ENCODE assay signal across 8 cellular contexts in the genomic region with DNA sequence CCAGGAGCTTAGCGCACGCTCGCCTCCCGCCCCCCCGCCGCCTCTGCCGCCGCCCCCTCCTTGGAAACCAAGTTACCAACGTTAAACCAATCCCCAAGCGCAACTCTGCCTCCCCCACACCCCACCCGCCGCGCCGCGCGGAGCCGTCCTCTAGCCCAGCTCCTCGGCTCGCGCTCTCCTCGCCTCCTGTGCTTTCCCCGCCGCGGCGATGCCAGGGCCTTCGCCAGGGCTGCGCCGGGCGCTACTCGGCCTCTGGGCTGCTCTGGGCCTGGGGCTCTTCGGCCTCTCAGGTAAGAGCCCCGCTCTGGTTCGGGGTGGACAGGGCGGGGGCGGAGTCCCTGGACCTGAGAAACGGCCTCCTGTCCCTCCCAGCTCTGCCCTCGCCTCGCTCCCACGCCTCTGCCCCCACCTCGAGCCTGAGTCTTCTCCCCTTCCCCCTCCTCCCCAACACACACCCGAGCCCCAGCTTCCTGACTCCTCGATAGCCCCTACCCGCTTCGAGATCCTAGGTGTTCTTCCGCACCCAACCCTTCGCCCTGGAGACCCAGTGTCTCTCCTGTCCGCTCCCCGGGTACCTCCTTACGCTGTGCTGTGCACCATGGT. TPM values are rescaled to one million over a fixed set of nuclear protein-coding genes. Genes with fewer than 3 reads are reported as not detected.
DNase-seq lines count a peak whose midpoint lies in the region; ATAC-seq lines count a peak whose summit lies in the region.

A gene with protein sequence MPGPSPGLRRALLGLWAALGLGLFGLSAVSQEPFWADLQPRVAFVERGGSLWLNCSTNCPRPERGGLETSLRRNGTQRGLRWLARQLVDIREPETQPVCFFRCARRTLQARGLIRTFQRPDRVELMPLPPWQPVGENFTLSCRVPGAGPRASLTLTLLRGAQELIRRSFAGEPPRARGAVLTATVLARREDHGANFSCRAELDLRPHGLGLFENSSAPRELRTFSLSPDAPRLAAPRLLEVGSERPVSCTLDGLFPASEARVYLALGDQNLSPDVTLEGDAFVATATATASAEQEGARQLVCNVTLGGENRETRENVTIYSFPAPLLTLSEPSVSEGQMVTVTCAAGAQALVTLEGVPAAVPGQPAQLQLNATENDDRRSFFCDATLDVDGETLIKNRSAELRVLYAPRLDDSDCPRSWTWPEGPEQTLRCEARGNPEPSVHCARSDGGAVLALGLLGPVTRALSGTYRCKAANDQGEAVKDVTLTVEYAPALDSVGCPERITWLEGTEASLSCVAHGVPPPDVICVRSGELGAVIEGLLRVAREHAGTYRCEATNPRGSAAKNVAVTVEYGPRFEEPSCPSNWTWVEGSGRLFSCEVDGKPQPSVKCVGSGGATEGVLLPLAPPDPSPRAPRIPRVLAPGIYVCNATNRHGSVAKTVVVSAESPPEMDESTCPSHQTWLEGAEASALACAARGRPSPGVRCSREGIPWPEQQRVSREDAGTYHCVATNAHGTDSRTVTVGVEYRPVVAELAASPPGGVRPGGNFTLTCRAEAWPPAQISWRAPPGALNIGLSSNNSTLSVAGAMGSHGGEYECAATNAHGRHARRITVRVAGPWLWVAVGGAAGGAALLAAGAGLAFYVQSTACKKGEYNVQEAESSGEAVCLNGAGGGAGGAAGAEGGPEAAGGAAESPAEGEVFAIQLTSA (plus strand): TSS at position 117 of the 603 bp plus-strand sequence. CDS start 92 bp downstream, at position 209.

- no peaks in the 10 kb centered on the region for H3K9me3 ChIP-seq in T-helper 17 cell (ENCODE audit: control insufficient read depth, low read length, poor library complexity, severe bottlenecking)

- H3K9me3 Mint-ChIP-seq in dendritic cell treated with granulocyte-macrophage colony-stimulating factor and Interleukin-4, amounts not matched to agents 40 ng/mL and 50 ng/mL, for 4 days = no peaks in the 10 kb centered on the region

- peak; percentile 54 for DNase-seq in stimulated activated CD4-positive, alpha-beta T cell treated with anti-CD3 and anti-CD28 coated beads, Interleukin-12 subunit alpha, Interleukin-12 subunit beta, amount 100 ng/mL, for 4 hours
- no peak for DNase-seq in stimulated activated CD4-positive, alpha-beta T cell treated with anti-CD3 and anti-CD28 coated beads, Interleukin-2, amount 100 ng/mL, for 48 hours
- no peak for DNase-seq in T-helper 17 cell
- DNase-seq in occipital lobe (lab: John Stamatoyannopoulos, UW) = peak; percentile 54

- peaks cover 10% of the 10 kb centered on the region for H3K36me3 Mint-ChIP-seq in T-helper 17 cell (ENCODE audit: low read depth)
- peaks cover 35% of the 10 kb centered on the region for H3K36me3 Mint-ChIP-seq in dendritic cell treated with granulocyte-macrophage colony-stimulating factor and Interleukin-4, amounts not matched to agents 40 ng/mL and 50 ng/mL, for 4 days (ENCODE audit: low read depth)

- intact Hi-C loops in dendritic cell treated with granulocyte-macrophage colony-stimulating factor and Interleukin-4, amounts not matched to agents 40 ng/mL and 50 ng/mL, for 4 days (cut with micrococcal nuclease) = loop anchor here (5.0 kb wide), 1 partner anchor 42 kb away; a partner anchor contains a TSS

- peak within 1 kb of the TSS; percentile 91 for H3K27ac Mint-ChIP-seq in T-helper 17 cell
- H3K27ac Mint-ChIP-seq in dendritic cell treated with granulocyte-macrophage colony-stimulating factor and Interleukin-4, amounts not matched to agents 40 ng/mL and 50 ng/mL, for 4 days = peak within 1 kb of the TSS; percentile 67

- H3K4me1 Mint-ChIP-seq in T-helper 17 cell = peaks cover 55% of the 10 kb centered on the region
- H3K4me1 Mint-ChIP-seq in dendritic cell treated with granulocyte-macrophage colony-stimulating factor and Interleukin-4, amounts not matched to agents 40 ng/mL and 50 ng/mL, for 4 days (ENCODE audit: low read depth) = peaks cover 97% of the 10 kb centered on the region

- peak within 1 kb of the TSS; percentile 90 for H3K4me3 Mint-ChIP-seq in T-helper 17 cell
- H3K4me3 Mint-ChIP-seq in dendritic cell treated with granulocyte-macrophage colony-stimulating factor and Interleukin-4, amounts not matched to agents 40 ng/mL and 50 ng/mL, for 4 days = peak within 1 kb of the TSS; percentile 73

- ATAC-seq in T-helper 17 cell (peak; percentile 16), GM18502 (IDR thresholded peaks at IDR 0.05; ENCODE audit: poor library complexity, unreplicated experiment) (no peak), HG02678 (IDR thresholded peaks at IDR 0.05; ENCODE audit: unreplicated experiment) (no peak), HG02938 (IDR thresholded peaks at IDR 0.05; ENCODE audit: unreplicated experiment) (no peak)

- H3K27me3 Mint-ChIP-seq in T-helper 17 cell = peaks cover 67% of the 10 kb centered on the region
- peaks cover 54% of the 10 kb centered on the region for H3K27me3 Mint-ChIP-seq in dendritic cell treated with granulocyte-macrophage colony-stimulating factor and Interleukin-4, amounts not matched to agents 40 ng/mL and 50 ng/mL, for 4 days

RNA-seq across cellular contexts. Expression of the gene that starts here (rescaled TPM):
- total RNA-seq in T-helper 17 cell (under 1 TPM; 0.10 to 0.25 TPM), occipital lobe (3.3 TPM)

Comparison
In these comparisons a context has a peak if more than half of its experiments do, and no peak if none do; other contexts are left out.
1. DNase-seq: peak in stimulated activated CD4-positive, alpha-beta T cell treated with anti-CD3 and anti-CD28 coated beads, Interleukin-12 subunit alpha, Interleukin-12 subunit beta, amount 100 ng/mL, for 4 hours (single experiment) and occipital lobe (single experiment); none in stimulated activated CD4-positive, alpha-beta T cell treated with anti-CD3 and anti-CD28 coated beads, Interleukin-2, amount 100 ng/mL, for 48 hours (0 of 2) and T-helper 17 cell (0 of 3).
2. Peak in ATAC-seq in T-helper 17 cell; RNA of the gene not detected or under 1 TPM.